ENCODE assay signal across 14 cellular contexts in genomic region chr4:47642985-47643745, GRCh38.
DNase-seq lines count a peak whose midpoint lies in the region; ATAC-seq and TF ChIP-seq lines count a peak whose summit lies in the region.
"Had no signal": no experiment of that assay in that cellular context is flagged by ENCODE, and none has a peak within 500 bp of the region (broad histone marks: within the 10 kb centered on the region; RNA-seq: fewer than 3 reads in every experiment).

No MANE protein-coding gene starts in this region.

- H3K27me3 ChIP-seq in BE2C: no peaks in the 10 kb centered on the region
- H3K27me3 ChIP-seq: sigmoid colon had no signal

- TF ChIP-seq CTCF in choroid plexus epithelial cell (conservative IDR thresholded peaks at IDR 0.05; ENCODE audit: low read depth, low read length): no peak
- TF ChIP-seq CTCF in BE2C (IDR thresholded peaks at IDR 0.05; ENCODE audit: low read depth, low read length): no peak

- no peak for ATAC-seq in HG03175 (IDR thresholded peaks at IDR 0.05; ENCODE audit: unreplicated experiment)
- ATAC-seq in HG02759 (IDR thresholded peaks at IDR 0.05; ENCODE audit: unreplicated experiment): no peak
- ATAC-seq in HG02981 (IDR thresholded peaks at IDR 0.05; ENCODE audit: unreplicated experiment): no peak
- ATAC-seq: activated CD8-positive, alpha-beta T cell treated with anti-CD3 and anti-CD28 coated beads for 36 hours had no signal

- no peak overlapping the region for H3K4me3 ChIP-seq in choroid plexus epithelial cell (ENCODE audit: low read depth, low read length)
- H3K4me3 ChIP-seq in BE2C (ENCODE audit: low read depth, low read length): no peak overlapping the region
- H3K4me3 ChIP-seq: sigmoid colon had no signal

- H3K4me1 ChIP-seq in BE2C: no peaks in the 10 kb centered on the region
- H3K4me1 ChIP-seq: sigmoid colon had no signal

- H3K36me3 ChIP-seq in BE2C: no peaks in the 10 kb centered on the region
- H3K36me3 ChIP-seq: sigmoid colon had no signal

- no peaks in the 10 kb centered on the region for H3K9me3 ChIP-seq in BE2C
- H3K9me3 ChIP-seq: sigmoid colon had no signal

- DNase-seq in DMS153 (lab: John Stamatoyannopoulos, UW) (peak; percentile 1), NCI-H2171 treated with DMSO at 0.1 percent for 48 hours (lab: John Stamatoyannopoulos, UW) (peak; percentile 34), choroid plexus epithelial cell (ENCODE audit: low read depth) (peak; percentile 58), myocyte (ENCODE audit: low read depth) (peak; percentile 97), BE2C (no peak)
- DNase-seq: activated CD8-positive, alpha-beta T cell treated with anti-CD3 and anti-CD28 coated beads for 36 hours; activated naive CD4-positive, alpha-beta T cell treated with Interleukin-2 at 50 U/mL for 16 hours; CD4-positive, alpha-beta T cell; RPMI8226; sigmoid colon; T1000 had no signal
